27 cellular contexts compared by ENCODE assay signal in the genomic region with DNA sequence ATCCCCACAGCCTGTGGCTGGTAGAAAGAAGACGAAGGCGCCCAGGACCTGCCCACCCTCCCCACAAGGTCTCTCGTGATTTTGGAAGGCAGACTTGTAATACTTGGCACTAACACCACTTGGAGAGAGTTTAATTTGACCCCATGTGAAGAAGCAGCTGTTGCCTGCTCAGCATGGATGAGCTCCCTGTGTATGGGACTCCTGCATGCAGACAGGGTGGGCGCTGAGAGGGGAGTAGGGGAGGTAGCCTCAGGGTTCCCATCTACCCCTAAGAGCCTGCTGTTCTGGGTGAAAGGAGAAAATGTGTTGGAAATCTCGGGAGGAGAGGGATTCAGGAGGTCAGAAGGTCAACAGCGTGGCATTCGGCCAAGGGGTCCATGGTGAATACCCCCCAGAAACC.
"Had no signal": no experiment of that assay in that cellular context is flagged by ENCODE, and none has a peak within 500 bp of the region (broad histone marks: within the 10 kb centered on the region; RNA-seq: fewer than 3 reads in every experiment).

No MANE protein-coding gene starts in this region.

- ATAC-seq: left cardiac atrium; left lobe of liver; lower lobe of right lung; natural killer cell; right cardiac atrium; sciatic nerve; stimulated activated naive B cell treated with anti-CD40 and anti-IgM and Interleukin-4, amounts not matched to agents 10 μg/mL and 1 μg/mL and 100 μg/mL, for 72 hours had no signal

- H3K27me3 ChIP-seq: neural progenitor cell, neutrophil, ovary, uterus had no signal

- DNase-seq: hippocampal formation; kidney glomerular epithelial cell; lower lobe of right lung; mammary epithelial cell; mesenchymal stem cell; naive B cell; natural killer cell; nephron progenitor cell; occipital lobe; retina; right cardiac atrium; small intestine; stimulated activated CD4-positive, alpha-beta T cell treated with anti-CD3 and anti-CD28 coated beads, Interleukin-1b, Interleukin-23, amount 100 ng/mL, for 48 hours; stimulated activated CD4-positive, alpha-beta T cell treated with anti-CD3 and anti-CD28 coated beads, Interleukin-2, amount 100 ng/mL, for 48 hours; stimulated activated naive B cell treated with anti-CD40 and anti-IgM and Interleukin-4, amounts not matched to agents 10 μg/mL and 1 μg/mL and 100 μg/mL, for 72 hours; tibial artery; trophoblast cell; uterus had no signal

- H3K9me3 ChIP-seq: lower lobe of right lung, neutrophil, ovary, prostate gland, suprapubic skin, thoracic aorta, tibial artery, uterus had no signal

- H2AFZ ChIP-seq: neural progenitor cell had no signal

- H3K4me1 ChIP-seq: lower lobe of right lung, neural progenitor cell, prostate gland, suprapubic skin, tibial artery, uterus had no signal

- H3K36me3 ChIP-seq: lower lobe of right lung, neural progenitor cell, neutrophil, ovary, prostate gland, suprapubic skin, thoracic aorta, tibial artery, uterus had no signal

- H3K27ac ChIP-seq: lower lobe of right lung, neural progenitor cell, neutrophil, ovary, prostate gland, suprapubic skin, thoracic aorta, tibial artery, uterus had no signal

- H3K4me3 ChIP-seq: lower lobe of right lung, neural progenitor cell, ovary, prostate gland, suprapubic skin, thoracic aorta, tibial artery, uterus had no signal

- H3K4me2 ChIP-seq: neural progenitor cell had no signal
